Comparison of ENCODE assay signal across 10 cellular contexts in the genomic region with DNA sequence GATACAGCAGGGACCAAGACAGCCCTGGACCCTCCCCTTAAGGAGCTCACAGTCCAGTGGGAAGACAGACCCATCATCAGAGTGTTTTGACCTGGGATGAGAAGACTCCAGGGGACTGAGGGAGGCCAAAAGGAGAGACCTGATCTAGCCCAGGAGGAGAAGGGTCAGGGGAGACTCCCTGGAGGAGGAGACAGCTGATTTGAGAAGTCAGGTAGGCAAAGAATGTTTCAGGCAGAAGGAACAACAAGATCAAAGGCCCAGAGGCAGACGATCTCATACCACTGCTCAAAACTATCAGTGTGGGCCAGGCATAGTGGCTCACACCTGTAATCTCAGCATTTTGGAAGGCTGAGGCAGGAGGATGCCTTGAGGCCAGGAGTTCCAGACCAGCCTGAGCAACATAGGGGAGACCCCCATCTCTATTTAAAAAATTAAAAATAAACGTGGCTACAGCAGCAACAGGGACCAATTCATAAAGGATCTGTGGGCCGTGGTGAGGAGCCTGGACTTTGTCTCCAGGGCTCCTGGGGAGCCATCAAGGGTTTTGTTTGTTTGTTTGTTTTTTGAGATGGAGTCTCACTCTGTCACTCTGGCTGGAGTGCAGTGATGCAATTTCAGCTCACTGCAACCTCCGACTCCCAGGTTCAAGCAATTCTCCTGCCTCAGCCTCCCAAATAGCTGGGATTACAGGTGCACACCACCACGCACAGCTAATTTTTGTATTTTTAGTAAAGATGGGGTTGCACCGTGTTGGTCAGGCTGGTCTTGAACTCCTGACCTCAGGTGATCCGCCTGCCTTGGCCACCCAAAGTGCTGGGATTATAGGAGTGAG. TPM values are rescaled to one million over a fixed set of nuclear protein-coding genes. Genes with fewer than 3 reads are reported as not detected.
DNase-seq lines count a peak whose midpoint lies in the region; ATAC-seq, FAIRE-seq and TF ChIP-seq lines count a peak whose summit lies in the region.
"Had no signal": no experiment of that assay in that cellular context is flagged by ENCODE, and none has a peak within 500 bp of the region (broad histone marks: within the 10 kb centered on the region; RNA-seq: fewer than 3 reads in every experiment).

No MANE protein-coding gene starts in this region.

- ATAC-seq in A549 (no peak), left lung (no peak)

- TF ChIP-seq EP300 in A549 (IDR thresholded peaks at IDR 0.05) = no peak

- H3K36me3 ChIP-seq in OCI-LY3 (replicated peaks; ENCODE audit: low read depth, low read length) (peaks cover 5% of the 10 kb centered on the region), left lung (peaks cover 0 to 3% of the 10 kb centered on the region in 2 donors)

- FAIRE-seq in A549 (lab: Jason Lieb, UNC) = no peak

- H3K4me2 ChIP-seq in A549 (peak overlapping the region; percentile 98; the same call in 2 of the 3 replicates), OCI-LY3 (ENCODE audit: low read length) (peak overlapping the region; percentile 94)

- intact Hi-C loops in left lung (cut with DNase I) = no loop called here

- H2AFZ ChIP-seq in OCI-LY3 (ENCODE audit: low read depth, low read length) = peak overlapping the region; percentile 49; the same call in 1 of the 2 replicates

- H3K9ac ChIP-seq in OCI-LY3 (ENCODE audit: low read length) = peak overlapping the region; percentile 73; the same call in 1 of the 2 replicates

- H3K9me3 ChIP-seq in A549 = no peaks in the 10 kb centered on the region
- H3K9me3 ChIP-seq in OCI-LY3 (ENCODE audit: insufficient read depth, low read length) = no peaks in the 10 kb centered on the region
- no peaks in the 10 kb centered on the region for H3K9me3 ChIP-seq in left lung
- H3K9me3 ChIP-seq: upper lobe of right lung had no signal

- H3K4me1 ChIP-seq in A549 (peaks cover 25% of the 10 kb centered on the region), OCI-LY3 (ENCODE audit: low read length) (peaks cover 27% of the 10 kb centered on the region), left lung (peaks cover 9 to 64% of the 10 kb centered on the region in 2 donors)

- CTCF ChIA-PET in A549 (lab: Yijun Ruan, JAX) = interaction anchor here (0.9 to 4.2 kb wide), 6 partner anchors 10 to 285 kb away, joined by 3 to 28 read pairs (median 4); no protein-coding TSS in a partner anchor

- TF ChIP-seq RAD21 in A549 (conservative IDR thresholded peaks at IDR 0.05 in 1 of 2, IDR thresholded peaks at IDR 0.05 in 1 of 2) = no peak

- DNase-seq in A549 (ENCODE audit: low read depth in 1 of 2, low spot score in 1 of 2) = no peak
- DNase-seq in left lung = peak in 1 of 2 donors; percentile 6
- DNase-seq in NCI-H82 treated with DMSO at 0.1 percent for 48 hours (lab: John Stamatoyannopoulos, UW; ENCODE audit: unreplicated experiment) = no peak
- DNase-seq in GM13977 (ENCODE audit: low spot score) = no peak
- no peak for DNase-seq in islet precursor cell
- DNase-seq: NCI-H2081 treated with DMSO at 0.1 percent for 48 hours had no signal

- no peaks in the 10 kb centered on the region for H4K20me1 ChIP-seq in OCI-LY3 (ENCODE audit: insufficient read depth, low read length)

- POLR2A ChIA-PET in A549 (lab: Yijun Ruan, JAX) = interaction anchor here (0.6 kb wide), 1 partner anchor 343 kb away, joined by 6 read pairs; no protein-coding TSS in a partner anchor

- 67% methylated on average over 7 of the region's 7 CpGs for WGBS in A549 (ENCODE audit: missing lambda C conversion rate)

- H3K27ac ChIP-seq in A549 (peak overlapping the region in 1 of 2 experiments; percentile 74; a peak in 2 of 6 replicates), OCI-LY3 (ENCODE audit: low read length) (no peak overlapping the region), left lung (peak overlapping the region; percentile 87 to 91)
- H3K27ac ChIP-seq: epithelial cell of prostate, upper lobe of right lung had no signal

- H3K4me3 ChIP-seq in A549 = no peak overlapping the region
- 0 out of 2 replicates have a peak overlapping the region, but pooled peaks have one; percentile 82 for H3K4me3 ChIP-seq in OCI-LY3 (ENCODE audit: low read length)
- H3K4me3 ChIP-seq in left lung = no peak overlapping the region

- no peak for TF ChIP-seq POLR2A in A549 (IDR thresholded peaks at IDR 0.05; ENCODE audit: low read length)

- H3K27me3 ChIP-seq in OCI-LY3 (ENCODE audit: low read depth, low read length) (no peaks in the 10 kb centered on the region), left lung (no peaks in the 10 kb centered on the region)
- H3K27me3 ChIP-seq: upper lobe of right lung had no signal

- in situ Hi-C loops in GM13977 (cut with MboI; ENCODE audit: low pct_unique_long_range_greater_than_20kb, low sequenced_read_pairs, unreplicated experiment) = no loop called here

- H3K79me2 ChIP-seq in OCI-LY3 (ENCODE audit: low read length) = peaks cover 27% of the 10 kb centered on the region

- TF ChIP-seq CTCF in A549 (IDR thresholded peaks at IDR 0.05) (no peak), OCI-LY3 (IDR thresholded peaks at IDR 0.05; ENCODE audit: low read depth, low read length) (no peak), left lung (IDR thresholded peaks at IDR 0.05) (no peak), GM13977 (IDR thresholded peaks at IDR 0.05; ENCODE audit: extremely low read depth, insufficient read depth, missing control alignments) (no peak)

TF ChIP-seq in A549, 52 proteins besides CTCF, POLR2A, EP300 and RAD21:
- TF ChIP-seq MYC (IDR thresholded peaks at IDR 0.05; ENCODE audit: borderline replicate concordance, low read length) (no peak), JUN (IDR thresholded peaks at IDR 0.05) (no peak)
- TF ChIP-seq, protein P1, sequence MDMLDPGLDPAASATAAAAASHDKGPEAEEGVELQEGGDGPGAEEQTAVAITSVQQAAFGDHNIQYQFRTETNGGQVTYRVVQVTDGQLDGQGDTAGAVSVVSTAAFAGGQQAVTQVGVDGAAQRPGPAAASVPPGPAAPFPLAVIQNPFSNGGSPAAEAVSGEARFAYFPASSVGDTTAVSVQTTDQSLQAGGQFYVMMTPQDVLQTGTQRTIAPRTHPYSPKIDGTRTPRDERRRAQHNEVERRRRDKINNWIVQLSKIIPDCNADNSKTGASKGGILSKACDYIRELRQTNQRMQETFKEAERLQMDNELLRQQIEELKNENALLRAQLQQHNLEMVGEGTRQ (IDR thresholded peaks at IDR 0.05) = no peak

RNA-seq across cellular contexts. Expression of a gene that starts 2.2 kb away (rescaled TPM):
- polyA plus RNA-seq in A549 (2011; rRNA removed) = 749 and 1,115 TPM in 2 replicates
- 1,921 and 2,479 TPM in 2 replicates for polyA plus RNA-seq in A549 (2012; cell fraction: cytosol; rRNA removed)
- polyA plus RNA-seq in A549 (2012; cell fraction: nucleus; rRNA removed) = 1,210 and 1,387 TPM in 2 replicates
- 1,179 to 1,276 TPM (median 1,260 TPM) in 3 replicates for polyA plus RNA-seq in A549 (2017; fragmentation: RNase III; extraction: RNeasy Plus Mini Kit Qiagen cat#74134 plus additional on column Dnase treatment)
- polyA minus RNA-seq in A549 (2011; rRNA and poly(A)+ RNA removed) = 458 and 693 TPM in 2 replicates
- total RNA-seq in left lung = 100 to 1,000 TPM; 291 to 295 TPM

RNA-seq across cellular contexts. Expression of a gene that starts 4.4 kb away (rescaled TPM):
- polyA plus RNA-seq in A549 (2011; rRNA removed) (0.15 and 0.36 TPM in 2 replicates), A549 (2017; fragmentation: RNase III; extraction: RNeasy Plus Mini Kit Qiagen cat#74134 plus additional on column Dnase treatment) (1.1 to 1.3 TPM (median 1.1 TPM) in 3 replicates)
- 1.5 and 1.7 TPM in 2 replicates for polyA plus RNA-seq in A549 (2012; cell fraction: cytosol; rRNA removed)
- 1.1 and 2.0 TPM in 2 replicates for polyA plus RNA-seq in A549 (2012; cell fraction: nucleus; rRNA removed)
- polyA minus RNA-seq in A549 (2011; rRNA and poly(A)+ RNA removed) = not detected in 2 replicates
- total RNA-seq in left lung = 1 to 10 TPM in 1 of 2 donors, under 1 TPM in 1; 0.79 to 1.0 TPM

RNA-seq across cellular contexts. Expression of a gene that starts 17.1 kb away (rescaled TPM):
- polyA plus RNA-seq in A549 (2011; rRNA removed) (62.1 and 80.4 TPM in 2 replicates), A549 (2017; fragmentation: RNase III; extraction: RNeasy Plus Mini Kit Qiagen cat#74134 plus additional on column Dnase treatment) (124 to 131 TPM (median 128 TPM) in 3 replicates)
- polyA plus RNA-seq in A549 (2012; cell fraction: cytosol; rRNA removed) = 157 and 167 TPM in 2 replicates
- polyA plus RNA-seq in A549 (2012; cell fraction: nucleus; rRNA removed) = 190 and 224 TPM in 2 replicates
- 43.4 and 65.1 TPM in 2 replicates for polyA minus RNA-seq in A549 (2011; rRNA and poly(A)+ RNA removed)
- 10 to 100 TPM; 57.8 to 64.1 TPM for total RNA-seq in left lung

RNA-seq across cellular contexts. Expression of a gene that starts 20.4 kb away (rescaled TPM):
- polyA plus RNA-seq in A549 (2011; rRNA removed) (0.78 and 1.4 TPM in 2 replicates), A549 (2017; fragmentation: RNase III; extraction: RNeasy Plus Mini Kit Qiagen cat#74134 plus additional on column Dnase treatment) (0.37 to 0.44 TPM (median 0.39 TPM) in 3 replicates)
- polyA plus RNA-seq in A549 (2012; cell fraction: cytosol; rRNA removed) = 0.65 and 0.79 TPM in 2 replicates
- polyA plus RNA-seq in A549 (2012; cell fraction: nucleus; rRNA removed) = 0.75 and 0.90 TPM in 2 replicates
- 0.83 and 0.92 TPM in 2 replicates for polyA minus RNA-seq in A549 (2011; rRNA and poly(A)+ RNA removed)
- total RNA-seq in left lung = not detected
- total RNA-seq: H4, upper lobe of right lung had no signal

RNA-seq across cellular contexts. Expression of a gene that starts 33.4 kb away (rescaled TPM):
- polyA plus RNA-seq in A549 (2011; rRNA removed) (7.2 and 7.3 TPM in 2 replicates), A549 (2017; fragmentation: RNase III; extraction: RNeasy Plus Mini Kit Qiagen cat#74134 plus additional on column Dnase treatment) (16.0 to 17.6 TPM (median 16.1 TPM) in 3 replicates)
- polyA plus RNA-seq in A549 (2012; cell fraction: cytosol; rRNA removed) = 14.4 and 18.8 TPM in 2 replicates
- 101 and 126 TPM in 2 replicates for polyA plus RNA-seq in A549 (2012; cell fraction: nucleus; rRNA removed)
- 3.8 and 6.6 TPM in 2 replicates for polyA minus RNA-seq in A549 (2011; rRNA and poly(A)+ RNA removed)
- 10 to 100 TPM; 12.1 to 12.7 TPM for total RNA-seq in left lung
